ENCODE assay signal across 25 cellular contexts in genomic region chr3:38332202-38332601, GRCh38. TPM values are rescaled to one million over a fixed set of nuclear protein-coding genes. Genes with fewer than 3 reads are reported as not detected.
"Had no signal": no experiment of that assay in that cellular context is flagged by ENCODE, and none has a peak within 500 bp of the region (broad histone marks: within the 10 kb centered on the region; RNA-seq: fewer than 3 reads in every experiment).

No MANE protein-coding gene starts in this region.

- H3K27ac Mint-ChIP-seq: nephron progenitor cell; stimulated activated memory B cell treated with anti-CD40 and anti-IgM and Interleukin-4, amounts not matched to agents 10 μg/mL and 1 μg/mL and 100 μg/mL, for 72 hours; stimulated activated naive CD8-positive, alpha-beta T cell treated with anti-CD3 and anti-CD28 coated beads, Interleukin-15, Interleukin-2, amounts not matched to agents 100 ng/mL and 50 ng/mL, for 24 hours had no signal

- ATAC-seq: esophagus mucosa; gastroesophageal sphincter; naive thymus-derived CD4-positive, alpha-beta T cell; psoas muscle; sciatic nerve; stimulated activated memory B cell treated with anti-CD40 and anti-IgM and Interleukin-4, amounts not matched to agents 10 μg/mL and 1 μg/mL and 100 μg/mL, for 72 hours; upper lobe of right lung had no signal

- H3K4me1 Mint-ChIP-seq: naive thymus-derived CD4-positive, alpha-beta T cell; stimulated activated memory B cell treated with anti-CD40 and anti-IgM and Interleukin-4, amounts not matched to agents 10 μg/mL and 1 μg/mL and 100 μg/mL, for 72 hours had no signal

- DNase-seq: dorsolateral prefrontal cortex; effector CD8-positive, alpha-beta T cell; glutamatergic neuron; islet precursor cell; mammary epithelial cell; naive thymus-derived CD4-positive, alpha-beta T cell; nephron progenitor cell; psoas muscle; retina; spleen; stimulated activated CD4-positive, alpha-beta T cell treated with anti-CD3 and anti-CD28 coated beads, Interleukin-15, amount 100 ng/mL, for 24 hours; stimulated activated CD4-positive, alpha-beta T cell treated with anti-CD3 and anti-CD28 coated beads, Interleukin-1b, Interleukin-23, amount 100 ng/mL, for 48 hours; stimulated activated CD4-positive, alpha-beta T cell treated with anti-CD3 and anti-CD28 coated beads, Interleukin-4, amount 100 ng/mL, for 24 hours; testis; upper lobe of right lung had no signal

- H3K36me3 Mint-ChIP-seq: naive thymus-derived CD4-positive, alpha-beta T cell; stimulated activated memory B cell treated with anti-CD40 and anti-IgM and Interleukin-4, amounts not matched to agents 10 μg/mL and 1 μg/mL and 100 μg/mL, for 72 hours had no signal

- FAIRE-seq: endometrium had no signal

- H3K4me3 ChIP-seq: dorsolateral prefrontal cortex, gastroesophageal sphincter, psoas muscle, spleen, testis, tibial nerve, upper lobe of right lung, vagina had no signal

- H3K9me3 Mint-ChIP-seq: naive thymus-derived CD4-positive, alpha-beta T cell; stimulated activated naive CD8-positive, alpha-beta T cell treated with anti-CD3 and anti-CD28 coated beads, Interleukin-15, Interleukin-2, amounts not matched to agents 100 ng/mL and 50 ng/mL, for 24 hours had no signal

- H3K9me3 ChIP-seq: gastroesophageal sphincter, psoas muscle, spleen, testis, upper lobe of right lung, vagina had no signal

- H3K27ac ChIP-seq: dorsolateral prefrontal cortex, gastroesophageal sphincter, psoas muscle, spleen, testis, tibial nerve, upper lobe of right lung, vagina had no signal

- H3K27me3 ChIP-seq: dorsolateral prefrontal cortex, spleen, testis, tibial nerve, upper lobe of right lung, vagina had no signal

- H3K4me1 ChIP-seq: gastroesophageal sphincter, psoas muscle, spleen, testis, tibial nerve, upper lobe of right lung, vagina had no signal

- H3K27me3 Mint-ChIP-seq: stimulated activated naive CD8-positive, alpha-beta T cell treated with anti-CD3 and anti-CD28 coated beads, Interleukin-15, Interleukin-2, amounts not matched to agents 100 ng/mL and 50 ng/mL, for 24 hours had no signal

- H3K4me3 Mint-ChIP-seq: naive thymus-derived CD4-positive, alpha-beta T cell; nephron progenitor cell; stimulated activated memory B cell treated with anti-CD40 and anti-IgM and Interleukin-4, amounts not matched to agents 10 μg/mL and 1 μg/mL and 100 μg/mL, for 72 hours; stimulated activated naive CD8-positive, alpha-beta T cell treated with anti-CD3 and anti-CD28 coated beads, Interleukin-15, Interleukin-2, amounts not matched to agents 100 ng/mL and 50 ng/mL, for 24 hours had no signal

- H3K36me3 ChIP-seq: gastroesophageal sphincter, spleen, tibial nerve, upper lobe of right lung, vagina had no signal

RNA-seq across cellular contexts. Expression of gene SLC22A14, which starts 50.1 kb away (rescaled TPM):
- total RNA-seq: left lobe of liver, subcutaneous adipose tissue had no signal
- polyA plus RNA-seq: naive thymus-derived CD4-positive, alpha-beta T cell had no signal
